Comparison of ENCODE assay signal across 16 cellular contexts in genomic region chr9:99013550-99013949, GRCh38.
DNase-seq lines count a peak whose midpoint lies in the region; ATAC-seq, FAIRE-seq and TF ChIP-seq lines count a peak whose summit lies in the region.
"Had no signal": no experiment of that assay in that cellular context is flagged by ENCODE, and none has a peak within 500 bp of the region (broad histone marks: within the 10 kb centered on the region; RNA-seq: fewer than 3 reads in every experiment).

No MANE protein-coding gene starts in this region.

- no peaks in the 10 kb centered on the region for H3K79me2 ChIP-seq in PC-9 (ENCODE audit: low read depth)

- peak; percentile 75 for ATAC-seq in activated CD4-positive, alpha-beta T cell treated with anti-CD3 and anti-CD28 coated beads for 36 hours
- no peak for ATAC-seq in HG02642 (IDR thresholded peaks at IDR 0.05; ENCODE audit: poor library complexity, unreplicated experiment)

- H3K4me1 Mint-ChIP-seq in activated CD4-positive, alpha-beta T cell treated with anti-CD3 and anti-CD28 coated beads for 36 hours = peaks cover 20% of the 10 kb centered on the region
- no peaks in the 10 kb centered on the region for H3K4me1 Mint-ChIP-seq in glutamatergic neuron (ENCODE audit: low read depth, unreplicated experiment)

- peaks cover 12% of the 10 kb centered on the region for H3K36me3 Mint-ChIP-seq in activated CD4-positive, alpha-beta T cell treated with anti-CD3 and anti-CD28 coated beads for 36 hours (ENCODE audit: low read depth)
- H3K36me3 Mint-ChIP-seq in glutamatergic neuron (ENCODE audit: unreplicated experiment) = peaks cover 5% of the 10 kb centered on the region

- TF ChIP-seq CTCF in PC-9 (conservative IDR thresholded peaks at IDR 0.05) (no peak), stomach (IDR thresholded peaks at IDR 0.05) (no peak), glutamatergic neuron (IDR thresholded peaks at IDR 0.05; ENCODE audit: partially characterized antibody, unreplicated experiment) (no peak)

- peaks cover 4% of the 10 kb centered on the region for H3F3A ChIP-seq in PC-9 (ENCODE audit: insufficient read depth, low read depth)

- no peaks in the 10 kb centered on the region for H3K9me2 ChIP-seq in PC-9 (ENCODE audit: insufficient read depth)

- H3K27ac ChIP-seq in PC-9 (no peak overlapping the region), small intestine (ENCODE audit: low read depth in 1 of 2, low read length in 1 of 2) (peak overlapping the region in 1 of 2 donors; percentile 70), stomach (peak overlapping the region in 1 of 5 donors; percentile 12)
- H3K27ac ChIP-seq: cardiac muscle cell, psoas muscle, testis had no signal

- POLR2A ChIA-PET in activated CD4-positive, alpha-beta T cell treated with anti-CD3 and anti-CD28 coated beads for 36 hours (lab: Charles Lee) = interaction anchor here (0.6 to 1.5 kb wide), 3 partner anchors 91 to 289 kb away, joined by 3 to 4 read pairs (median 3); partner anchors contain the start of gene TGFBR1
- POLR2A ChIA-PET in PC-9 (lab: Charles Lee; ENCODE audit: unreplicated experiment) = no interaction called here

- H3K9me3 ChIP-seq in PC-9 (ENCODE audit: insufficient read depth, low read depth) (peaks cover 31% of the 10 kb centered on the region), small intestine (ENCODE audit: control insufficient read depth, low read depth) (no peaks in the 10 kb centered on the region), stomach (peaks cover 0 to 13% (median 0%) of the 10 kb centered on the region in 4 donors)
- H3K9me3 ChIP-seq: psoas muscle, testis had no signal

- intact Hi-C loops in activated CD4-positive, alpha-beta T cell treated with anti-CD3 and anti-CD28 coated beads for 36 hours (cut with DNase I, micrococcal nuclease) = loop anchor here in 1 of 2 experiments (1.0 kb wide), 2 partner anchors 38 to 165 kb away; no protein-coding TSS in a partner anchor
- intact Hi-C loops in PC-9 (cut with micrococcal nuclease; ENCODE audit: unreplicated experiment) = no loop called here
- intact Hi-C loops in stomach (cut with DNase I; ENCODE audit: low total_unique reads) = no loop called here

- TF ChIP-seq POLR2A in stomach (IDR thresholded peaks at IDR 0.05) = no peak

- no peaks in the 10 kb centered on the region for H4K20me1 ChIP-seq in PC-9 (ENCODE audit: insufficient read depth)

- H2AFZ ChIP-seq in PC-9 = peak overlapping the region; percentile 31; the same call in 1 of the 2 replicates

- no TSS peak for BruUV-seq in PC-9 (replicated peaks; lab: Mats Ljungman, UMichigan)

- no peaks in the 10 kb centered on the region for H3K27me3 Mint-ChIP-seq in activated CD4-positive, alpha-beta T cell treated with anti-CD3 and anti-CD28 coated beads for 36 hours
- no peaks in the 10 kb centered on the region for H3K27me3 Mint-ChIP-seq in glutamatergic neuron (ENCODE audit: unreplicated experiment)

- CTCF ChIA-PET in activated CD4-positive, alpha-beta T cell treated with anti-CD3 and anti-CD28 coated beads for 36 hours (lab: Charles Lee) = interaction anchor here (0.6 to 4.9 kb wide), 22 partner anchors 11 to 1013 kb away, joined by 3 to 33 read pairs (median 4); no protein-coding TSS in a partner anchor
- CTCF ChIA-PET in PC-9 (lab: Charles Lee) = no interaction called here

- peak overlapping the region; percentile 86 for H3K27ac Mint-ChIP-seq in activated CD4-positive, alpha-beta T cell treated with anti-CD3 and anti-CD28 coated beads for 36 hours
- no peak overlapping the region for H3K27ac Mint-ChIP-seq in glutamatergic neuron (ENCODE audit: unreplicated experiment)

- TF ChIP-seq EP300 in stomach (IDR thresholded peaks at IDR 0.05) = no peak

- H3K9me3 Mint-ChIP-seq in activated CD4-positive, alpha-beta T cell treated with anti-CD3 and anti-CD28 coated beads for 36 hours (ENCODE audit: low read depth) = peaks cover 5% of the 10 kb centered on the region
- peaks cover 7% of the 10 kb centered on the region for H3K9me3 Mint-ChIP-seq in glutamatergic neuron (ENCODE audit: unreplicated experiment)

- FAIRE-seq in small intestine (lab: Jason Lieb, UNC) = no peak
- FAIRE-seq: GM12892, RCC 7860 had no signal

- 35 to 52% (median 35%) methylated on average over 4 of the region's 4 CpGs for WGBS in small intestine, 3 donors
- WGBS in stomach, 5 donors = 26 to 49% (median 39%) methylated on average over 4 of the region's 4 CpGs

- H3K27me3 ChIP-seq in PC-9 (ENCODE audit: insufficient read depth, low read depth) (no peaks in the 10 kb centered on the region), small intestine (ENCODE audit: control insufficient read depth in 2 of 2, insufficient read depth in 2 of 2, low read length in 2 of 2) (no peaks in the 10 kb centered on the region), stomach (no peaks in the 10 kb centered on the region)
- H3K27me3 ChIP-seq: cardiac muscle cell, testis had no signal

- no peak overlapping the region for H3K4me2 ChIP-seq in PC-9

- H3K4me3 Mint-ChIP-seq in activated CD4-positive, alpha-beta T cell treated with anti-CD3 and anti-CD28 coated beads for 36 hours = peak overlapping the region; percentile 17
- no peak overlapping the region for H3K4me3 Mint-ChIP-seq in glutamatergic neuron (ENCODE audit: unreplicated experiment)

- DNase-seq in activated CD4-positive, alpha-beta T cell treated with anti-CD3 and anti-CD28 coated beads for 36 hours = peak; percentile 39
- no peak for DNase-seq in activated CD4-positive, alpha-beta T cell treated with anti-CD3 and anti-CD28 coated beads for 1 hour
- no peak for DNase-seq in PC-9
- peak; percentile 38 for DNase-seq in activated naive CD4-positive, alpha-beta T cell treated with anti-CD3 and anti-CD28 coated beads, Interleukin-2, amount 50 U/mL, for 16 hours
- DNase-seq in small intestine = peak; percentile 10
- DNase-seq in stomach = no peak
- DNase-seq in glutamatergic neuron = no peak
- DNase-seq: KG1, left ventricle myocardium superior, NCI-H524 treated with DMSO at 0.1 percent for 48 hours, psoas muscle, testis had no signal

- H3K4me1 ChIP-seq in PC-9 (replicated peaks; ENCODE audit: insufficient read depth) (peaks cover 4% of the 10 kb centered on the region), small intestine (ENCODE audit: control insufficient read depth in 2 of 2, insufficient read depth in 1 of 2, low read depth in 1 of 2, low read length in 1 of 2) (no peaks in the 10 kb centered on the region), stomach (no peaks in the 10 kb centered on the region)
- H3K4me1 ChIP-seq: psoas muscle, testis had no signal

- H3K4me3 ChIP-seq in PC-9 = no peak overlapping the region
- no peak overlapping the region for H3K4me3 ChIP-seq in small intestine (ENCODE audit: low read depth in 1 of 2, low read length in 2 of 2)
- H3K4me3 ChIP-seq in stomach = no peak overlapping the region
- H3K4me3 ChIP-seq: cardiac muscle cell, psoas muscle, testis had no signal

- H3K36me3 ChIP-seq in PC-9 (ENCODE audit: low read depth) (no peaks in the 10 kb centered on the region), small intestine (ENCODE audit: control insufficient read depth in 2 of 2, insufficient read depth in 2 of 2, low read length in 2 of 2) (no peaks in the 10 kb centered on the region), stomach (peaks cover 0 to 36% (median 11%) of the 10 kb centered on the region in 4 donors)
- H3K36me3 ChIP-seq: cardiac muscle cell had no signal

Comparison
In these comparisons a context has a peak if more than half of its experiments do, and no peak if none do; other contexts are left out.
1. DNase-seq: peak in activated CD4-positive, alpha-beta T cell treated with anti-CD3 and anti-CD28 coated beads for 36 hours (single experiment), activated naive CD4-positive, alpha-beta T cell treated with anti-CD3 and anti-CD28 coated beads, Interleukin-2, amount 50 U/mL, for 16 hours (single experiment) and small intestine (single experiment); none in activated CD4-positive, alpha-beta T cell treated with anti-CD3 and anti-CD28 coated beads for 1 hour (single experiment), PC-9 (0 of 2), stomach (single experiment) and glutamatergic neuron (single experiment).